In the genomic region with DNA sequence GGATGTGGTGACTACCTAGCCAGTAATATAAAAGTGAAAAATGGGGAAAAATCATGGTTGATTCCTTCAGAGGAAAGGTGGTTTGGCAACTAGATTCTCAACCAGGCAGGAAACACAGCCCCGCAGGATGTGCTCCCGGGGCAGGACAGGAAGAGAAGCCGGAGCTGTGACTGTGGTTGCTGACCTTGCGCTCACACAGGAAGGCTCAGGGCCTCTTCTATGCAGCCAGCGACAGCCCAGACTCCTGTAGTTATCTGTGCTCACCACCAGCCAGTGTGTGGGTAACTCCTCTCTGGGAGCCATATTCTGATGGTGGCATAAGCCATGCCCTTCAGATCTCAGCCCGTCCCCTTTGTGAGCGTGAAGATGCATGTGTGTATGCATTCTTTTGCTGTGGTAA, we compare ENCODE assay signal across 10 cellular contexts. TPM values are rescaled to one million over a fixed set of nuclear protein-coding genes. Genes with fewer than 3 reads are reported as not detected.
A peak's percentile ranks its signal among the peaks of the same experiment; 100 is the strongest.
DNase-seq lines count a peak whose midpoint lies in the region; ATAC-seq, FAIRE-seq and TF ChIP-seq lines count a peak whose summit lies in the region.
"Had no signal": no experiment of that assay in that cellular context is flagged by ENCODE, and none has a peak within 500 bp of the region (broad histone marks: within the 10 kb centered on the region; RNA-seq: fewer than 3 reads in every experiment).

No MANE protein-coding gene starts in this region.

- peaks cover 18 to 63% (median 25%) of the 10 kb centered on the region in 3 donors for H3K36me3 Mint-ChIP-seq in CD8-positive, alpha-beta memory T cell

- POLR2A ChIA-PET in CD8-positive, alpha-beta memory T cell (lab: Charles Lee): interaction anchor here (1.0 kb wide), 1 partner anchor 118 kb away, joined by 3 read pairs; no protein-coding TSS in a partner anchor
- POLR2A ChIA-PET in RWPE1 (lab: Yijun Ruan, JAX; ENCODE audit: low non-redundant PET): interaction anchor here (0.6 kb wide), 1 partner anchor 10 kb away, joined by 8 read pairs; no protein-coding TSS in a partner anchor

- no peaks in the 10 kb centered on the region for H3K9me3 ChIP-seq in CD8-positive, alpha-beta memory T cell (ENCODE audit: low read length)
- no peaks in the 10 kb centered on the region for H3K9me3 ChIP-seq in mesodermal cell (ENCODE audit: control insufficient read depth, low read length)

- H3K4me1 ChIP-seq in CD8-positive, alpha-beta memory T cell (ENCODE audit: insufficient read depth, low read length): peaks cover 28% of the 10 kb centered on the region
- peaks cover 28% of the 10 kb centered on the region for H3K4me1 ChIP-seq in mesodermal cell (ENCODE audit: control insufficient read depth, insufficient read depth, low read length, poor library complexity, severe bottlenecking)

- peaks cover 16% of the 10 kb centered on the region for H3K36me3 ChIP-seq in CD8-positive, alpha-beta memory T cell (ENCODE audit: insufficient read depth, low read length)
- peaks cover 2% of the 10 kb centered on the region for H3K36me3 ChIP-seq in bronchial epithelial cell (ENCODE audit: control insufficient read depth, insufficient read depth, low read length)
- peaks cover 66% of the 10 kb centered on the region for H3K36me3 ChIP-seq in mesodermal cell (ENCODE audit: control insufficient read depth, insufficient read depth, low read length)

- peak overlapping the region in 6 of 7 donors; percentile 19 to 67 (median 57) for H3K4me3 Mint-ChIP-seq in CD8-positive, alpha-beta memory T cell

- ATAC-seq in GM19023 (IDR thresholded peaks at IDR 0.05; ENCODE audit: unreplicated experiment) (no peak), HG03095 (IDR thresholded peaks at IDR 0.05; ENCODE audit: unreplicated experiment) (no peak)

- no peaks in the 10 kb centered on the region for H3K27me3 Mint-ChIP-seq in CD8-positive, alpha-beta memory T cell

- DNase-seq in CD8-positive, alpha-beta memory T cell: peak; percentile 14 to 60 (median 22)
- DNase-seq in RWPE1 (ENCODE audit: low spot score): peak; percentile 36
- DNase-seq in bronchial epithelial cell (ENCODE audit: low read depth): peak; percentile 27
- DNase-seq in HCEC 1CT: no peak
- DNase-seq in SIG-M5 treated with dmso at 0.1 percent for 504 hours (lab: John Stamatoyannopoulos, UW; ENCODE audit: unreplicated experiment): no peak
- DNase-seq: DMS79, NCI-H69 had no signal

- TF ChIP-seq CTCF in RWPE1 (conservative IDR thresholded peaks at IDR 0.05; ENCODE audit: low read depth) (no peak), bronchial epithelial cell (IDR thresholded peaks at IDR 0.05; ENCODE audit: insufficient read depth, low read length, severe bottlenecking) (no peak)

- no peak for FAIRE-seq in bronchial epithelial cell (lab: Jason Lieb, UNC)

- CTCF ChIA-PET in CD8-positive, alpha-beta memory T cell (lab: Charles Lee): no interaction called here
- CTCF ChIA-PET in RWPE1 (lab: Yijun Ruan, JAX): no interaction called here

- H3K27ac ChIP-seq in CD8-positive, alpha-beta memory T cell (ENCODE audit: low read depth, low read length): no peak overlapping the region
- H3K27ac ChIP-seq in RWPE1 (peak overlapping the region; percentile 93), mesodermal cell (ENCODE audit: low read depth, low read length, severe bottlenecking) (peak overlapping the region; percentile 62)

- peaks cover 35 to 51% (median 40%) of the 10 kb centered on the region in 3 donors for H3K4me1 Mint-ChIP-seq in CD8-positive, alpha-beta memory T cell

- peak overlapping the region; percentile 24 to 85 (median 78) for H3K27ac Mint-ChIP-seq in CD8-positive, alpha-beta memory T cell

- H3K9me3 Mint-ChIP-seq in CD8-positive, alpha-beta memory T cell: no peaks in the 10 kb centered on the region

- WGBS in mesodermal cell (ENCODE audit: insufficient coverage in 2 of 2), 2 experiments: 64 to 69% methylated on average over 4 to 5 of the region's 7 CpGs

- H3K4me3 ChIP-seq in CD8-positive, alpha-beta memory T cell (ENCODE audit: low read length): no peak overlapping the region
- no peak overlapping the region for H3K4me3 ChIP-seq in bronchial epithelial cell (ENCODE audit: low read depth, low read length)
- H3K4me3 ChIP-seq in mesodermal cell (ENCODE audit: extremely low read depth, insufficient read depth, low read length, poor library complexity, severe bottlenecking): no peak overlapping the region

- no peaks in the 10 kb centered on the region for H3K27me3 ChIP-seq in CD8-positive, alpha-beta memory T cell (ENCODE audit: insufficient read depth, low read length, poor library complexity, severe bottlenecking)
- no peaks in the 10 kb centered on the region for H3K27me3 ChIP-seq in bronchial epithelial cell (ENCODE audit: control insufficient read depth, insufficient read depth, low read length)

RNA-seq across cellular contexts. Expression of a gene that starts 50.7 kb away (rescaled TPM):
- 1 to 10 TPM; 4.8 to 5.7 TPM for total RNA-seq in CD8-positive, alpha-beta memory T cell
- 0.37 TPM for polyA plus RNA-seq in CD8-positive, alpha-beta memory T cell
- 182 and 253 TPM in 2 replicates for total RNA-seq in bronchial epithelial cell
- polyA plus RNA-seq in mesodermal cell (2013, experiment 1 of 2): 711 TPM
- polyA plus RNA-seq in mesodermal cell (2013, experiment 2 of 2): 587 TPM

Comparison
In these comparisons a context has a peak if more than half of its experiments do, and no peak if none do; other contexts are left out.
1. DNase-seq: peak in CD8-positive, alpha-beta memory T cell (5 of 5), RWPE1 (single experiment) and bronchial epithelial cell (single experiment); none in HCEC 1CT (single experiment) and SIG-M5 treated with dmso at 0.1 percent for 504 hours (single experiment).
2. RNA of a gene that starts 50.7 kb away (total RNA-seq): 182 to 253 TPM in bronchial epithelial cell; 4.8 to 5.7 TPM in CD8-positive, alpha-beta memory T cell; every median in the first group is over 10 times any median in the second.